Comparison of ENCODE assay signal across 8 cellular contexts in genomic region chr15:97235285-97235985, GRCh38.
A peak's percentile ranks its signal among the peaks of the same experiment; 100 is the strongest.
DNase-seq lines count a peak whose midpoint lies in the region; ATAC-seq, FAIRE-seq and TF ChIP-seq lines count a peak whose summit lies in the region.

No MANE protein-coding gene starts in this region.

- no TSS peak for BruUV-seq in HepG2 (replicated peaks; lab: Mats Ljungman, UMichigan)

- TF ChIP-seq EP300 in HepG2 (IDR thresholded peaks at IDR 0.05; ENCODE audit: low read depth in 2 of 2, low read length in 2 of 2) = no peak
- no peak for TF ChIP-seq EP300 in HepG2 (CRISPR knock-in tag; IDR thresholded peaks at IDR 0.05; ENCODE audit: borderline replicate concordance)
- no peak for TF ChIP-seq EP300 in suprapubic skin (IDR thresholded peaks at IDR 0.05)

- peak; percentile 49 for TF ChIP-seq RAD21 in HepG2 (CRISPR knock-in tag; IDR thresholded peaks at IDR 0.05)

- H3K4me3 ChIP-seq in cardiac fibroblast (replicated peaks in 1 of 2; ENCODE audit: low read depth in 2 of 2, low read length in 2 of 2) (no peak overlapping the region), HepG2 (replicated peaks in 1 of 3; ENCODE audit: insufficient read depth in 1 of 3, low read depth in 2 of 3, low read length in 3 of 3) (no peak overlapping the region), suprapubic skin (no peak overlapping the region)

- H3K9me3 ChIP-seq in HepG2 (ENCODE audit: low read length) (no peaks in the 10 kb centered on the region), suprapubic skin (no peaks in the 10 kb centered on the region)

- peak; percentile 90 for ATAC-seq in HepG2
- ATAC-seq in HG02571 (IDR thresholded peaks at IDR 0.05; ENCODE audit: unreplicated experiment) = no peak

- H3K4me2 ChIP-seq in HepG2 (ENCODE audit: low read depth, low read length) = peak overlapping the region; percentile 44; the same call in 1 of the 2 replicates

- no peaks in the 10 kb centered on the region for H3K27me3 ChIP-seq in HepG2 (ENCODE audit: control insufficient read depth in 1 of 2, insufficient read depth in 2 of 2, low read length in 2 of 2)
- H3K27me3 ChIP-seq in suprapubic skin = no peaks in the 10 kb centered on the region

- FAIRE-seq in HepG2 (lab: Jason Lieb, UNC) = peak; percentile 62

- TF ChIP-seq CTCF in cardiac fibroblast (IDR thresholded peaks at IDR 0.05; ENCODE audit: low read depth, low read length) = peak; percentile 81
- peak; percentile 80 for TF ChIP-seq CTCF in HepG2 (CRISPR knock-in tag; IDR thresholded peaks at IDR 0.05)
- peak; percentile 46 to 73 for TF ChIP-seq CTCF in suprapubic skin (IDR thresholded peaks at IDR 0.05)

- H3K4me1 ChIP-seq in HepG2 (ENCODE audit: insufficient read depth, low read length) = no peaks in the 10 kb centered on the region
- H3K4me1 ChIP-seq in suprapubic skin = no peaks in the 10 kb centered on the region

- H3K79me2 ChIP-seq in HepG2 (ENCODE audit: insufficient read depth, low read length) = no peaks in the 10 kb centered on the region

- in situ Hi-C loops in HepG2 (cut with HindIII; ENCODE audit: extremely low pct_ligation_motif_present, low pct_unique_long_range_greater_than_20kb) = loop anchor here (10.0 to 25.0 kb wide), 2 partner anchors 898 to 1971 kb away; partner anchors contain the start of gene NR2F2

- intact Hi-C loops in HepG2 (cut with micrococcal nuclease; ENCODE audit: unreplicated experiment) = loop anchor here (1.0 to 10.0 kb wide), 5 partner anchors 522 to 1976 kb away; no protein-coding TSS in a partner anchor

- TF ChIP-seq POLR2A in HepG2 (IDR thresholded peaks at IDR 0.05; ENCODE audit: insufficient read depth in 1 of 2, low read depth in 2 of 2, low read length in 2 of 2) = no peak
- TF ChIP-seq POLR2A in suprapubic skin (IDR thresholded peaks at IDR 0.05) = no peak

- WGBS in HepG2 (ENCODE audit: low lambda C conversion rate) = 15% methylated on average over 14 of the region's 14 CpGs
- WGBS in suprapubic skin = 32% methylated on average over 14 of the region's 14 CpGs

- CTCF ChIA-PET in HepG2 (lab: Yijun Ruan, JAX; ENCODE audit: low intra/inter-chr PET ratio, low total read pairs) = interaction anchor here (1.6 to 2.0 kb wide), 2 partner anchors 878 to 1976 kb away, joined by 5 to 14 read pairs; no protein-coding TSS in a partner anchor

- H4K20me1 ChIP-seq in HepG2 (ENCODE audit: insufficient read depth, low read length) = no peaks in the 10 kb centered on the region

- H3K27ac ChIP-seq in HepG2 (ENCODE audit: extremely low read length, insufficient read depth, low read length) (no peak overlapping the region), suprapubic skin (no peak overlapping the region)

- H3K36me3 ChIP-seq in HepG2 (replicated peaks in 1 of 2; ENCODE audit: control insufficient read depth in 1 of 2, insufficient read depth in 2 of 2, low read length in 2 of 2) (no peaks in the 10 kb centered on the region), suprapubic skin (no peaks in the 10 kb centered on the region)

- POLR2A ChIA-PET in HepG2 (lab: Yijun Ruan, JAX) = no interaction called here

- H3K9ac ChIP-seq in HepG2 (ENCODE audit: insufficient read depth, low read depth, low read length) = no peak overlapping the region

- DNase-seq in SIG-M5 treated with dmso at 0.1 percent for 504 hours (lab: John Stamatoyannopoulos, UW; ENCODE audit: unreplicated experiment) (peak; percentile 27), SIG-M5 (lab: John Stamatoyannopoulos, UW) (no peak), HT-29 (ENCODE audit: low spot score) (peak; percentile 79), RPMI8226 (peak; percentile 20), cardiac fibroblast (ENCODE audit: low read depth in 2 of 2) (peak; percentile 59 to 71), HepG2 (ENCODE audit: low spot score) (peak; percentile 30), suprapubic skin (ENCODE audit: low spot score in 2 of 2) (no peak)

- no peak overlapping the region for H2AFZ ChIP-seq in HepG2 (ENCODE audit: low read length)

TF ChIP-seq in HepG2, 621 proteins besides CTCF, POLR2A, EP300 and RAD21:
- TF ChIP-seq SRSF1 (optimal IDR thresholded peaks at IDR 0.05; ENCODE audit: low read depth, low read length) (no peak), STAG1 (CRISPR knock-in tag; IDR thresholded peaks at IDR 0.05) (peak; percentile 96), SMC3 (IDR thresholded peaks at IDR 0.05; ENCODE audit: low read length) (peak; percentile 80), ZNF3 (CRISPR knock-in tag; IDR thresholded peaks at IDR 0.05) (no peak)

Comparison
In these comparisons a context has a peak if more than half of its experiments do, and no peak if none do; other contexts are left out.
1. DNase-seq: peak in SIG-M5 treated with dmso at 0.1 percent for 504 hours (single experiment), HT-29 (single experiment), RPMI8226 (single experiment), cardiac fibroblast (2 of 2) and HepG2 (single experiment); none in SIG-M5 (single experiment) and suprapubic skin (0 of 2).
2. Peak in every context shown above with its lines, with median percentiles within 50 percentile points of each other: CTCF ChIP-seq.